Comparison of ENCODE assay signal across 33 cellular contexts in the genomic region with DNA sequence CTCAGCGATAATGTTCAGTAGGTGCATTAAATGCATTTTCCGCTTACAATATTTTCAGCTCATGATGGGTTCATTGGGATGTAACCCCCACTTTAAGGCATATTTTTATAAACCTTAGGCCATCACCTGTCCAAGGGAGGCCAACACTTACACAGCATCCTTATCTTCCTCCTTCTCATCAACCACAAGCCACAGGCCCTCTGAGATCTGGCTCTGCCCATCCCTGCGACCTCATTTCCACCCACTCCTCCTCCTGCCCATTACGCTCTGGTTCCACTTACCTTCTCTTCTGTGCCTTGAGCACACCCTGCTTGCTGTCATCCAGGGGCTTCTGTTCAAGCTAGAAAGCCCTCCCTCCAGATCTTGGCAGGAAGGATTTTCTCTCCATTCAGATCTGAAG.
"Had no signal": no experiment of that assay in that cellular context is flagged by ENCODE, and none has a peak within 500 bp of the region (broad histone marks: within the 10 kb centered on the region; RNA-seq: fewer than 3 reads in every experiment).

No MANE protein-coding gene starts in this region.

- H3K27me3 Mint-ChIP-seq: activated CD4-positive, alpha-beta T cell treated with anti-CD3 and anti-CD28 coated beads for 36 hours; activated CD8-positive, alpha-beta memory T cell treated with anti-CD3 and anti-CD28 coated beads, Interleukin-2, amount 10 ng/mL, durations not matched to agents 7 days and 5 days; activated naive CD8-positive, alpha-beta T cell treated with anti-CD3 and anti-CD28 coated beads for 36 hours; T-cell had no signal

- H3K36me3 ChIP-seq: brain microvascular endothelial cell, MG63 had no signal

- H3K4me2 ChIP-seq: PC-9 had no signal

- H3K4me3 ChIP-seq: MG63, PC-9 had no signal

- H3K9me3 Mint-ChIP-seq: activated CD4-positive, alpha-beta memory T cell treated with anti-CD3 and anti-CD28 coated beads, Interleukin-2, amount 10 ng/mL, durations not matched to agents 7 days and 5 days; activated naive CD8-positive, alpha-beta T cell treated with anti-CD3 and anti-CD28 coated beads for 36 hours; T-cell had no signal

- H3K4me1 Mint-ChIP-seq: activated CD4-positive, alpha-beta T cell treated with anti-CD3 and anti-CD28 coated beads for 36 hours had no signal

- DNase-seq: activated CD4-positive, alpha-beta memory T cell treated with anti-CD3 and anti-CD28 coated beads, Interleukin-2, amount 10 ng/mL, durations not matched to agents 7 days and 5 days; activated CD4-positive, alpha-beta T cell treated with anti-CD3 and anti-CD28 coated beads for 36 hours; activated CD8-positive, alpha-beta memory T cell treated with anti-CD3 and anti-CD28 coated beads for 24 hours; activated CD8-positive, alpha-beta memory T cell treated with anti-CD3 and anti-CD28 coated beads, Interleukin-2, amount 10 ng/mL, durations not matched to agents 7 days and 5 days; activated CD8-positive, alpha-beta memory T cell treated with anti-CD3 and anti-CD28 coated beads, Interleukin-2, amount 50 U/mL, for 48 hours; activated effector memory CD4-positive, alpha-beta T cell treated with anti-CD3 and anti-CD28 coated beads, Interleukin-2, amount 50 U/mL, for 16 hours; activated naive CD4-positive, alpha-beta T cell; activated naive CD4-positive, alpha-beta T cell treated with anti-CD3 and anti-CD28 coated beads, Interleukin-2, amount 50 U/mL, for 16 hours; activated naive CD8-positive, alpha-beta T cell treated with anti-CD3 and anti-CD28 coated beads for 36 hours; activated T-cell treated with anti-CD3 and anti-CD28 coated beads, Interleukin-2, amount 50 U/mL, for 48 hours; amniotic stem cell; aorta; brain microvascular endothelial cell; central memory CD4-positive, alpha-beta T cell; Kasumi-1; KG1; MG63; NCI-H1048; NCI-H1105 treated with DMSO at 0.1 percent for 48 hours; NCI-H1436; NCI-H1694; NCI-H2029; NCI-H345; NCI-H524 treated with DMSO at 0.1 percent for 48 hours; NK-92 treated with Interleukin-12 subunit alpha and Interleukin-12 subunit beta, amount 100 ng/mL, for 24 hours; PC-9; SIG-M5; T-cell had no signal

- H3K36me3 Mint-ChIP-seq: activated CD8-positive, alpha-beta memory T cell treated with anti-CD3 and anti-CD28 coated beads, Interleukin-2, amount 10 ng/mL, durations not matched to agents 7 days and 5 days; activated naive CD8-positive, alpha-beta T cell treated with anti-CD3 and anti-CD28 coated beads for 36 hours; T-cell; WTC11 had no signal

- H3K27ac Mint-ChIP-seq: activated CD4-positive, alpha-beta memory T cell treated with anti-CD3 and anti-CD28 coated beads, Interleukin-2, amount 10 ng/mL, durations not matched to agents 7 days and 5 days; activated CD4-positive, alpha-beta T cell treated with anti-CD3 and anti-CD28 coated beads for 36 hours; activated CD8-positive, alpha-beta memory T cell treated with anti-CD3 and anti-CD28 coated beads, Interleukin-2, amount 10 ng/mL, durations not matched to agents 7 days and 5 days; activated naive CD8-positive, alpha-beta T cell treated with anti-CD3 and anti-CD28 coated beads for 36 hours; T-cell; WTC11 had no signal

- H3K27ac ChIP-seq: brain microvascular endothelial cell, PC-9, RWPE1 had no signal

- ATAC-seq: activated CD4-positive, alpha-beta T cell treated with anti-CD3 and anti-CD28 coated beads for 36 hours; activated CD4-positive, CD25-positive, alpha-beta regulatory T cell treated with anti-CD3 and anti-CD28 coated beads, Interleukin-2, amount 50 U/mL, for 24 hours; activated CD8-positive, alpha-beta memory T cell treated with anti-CD3 and anti-CD28 coated beads, Interleukin-2, amount 10 ng/mL, durations not matched to agents 7 days and 5 days; Right ventricle myocardium inferior; SK-N-SH treated with all-trans-retinoic acid at 6 μM for 48 hours; T-cell; WTC11 had no signal

- H3K27me3 ChIP-seq: brain microvascular endothelial cell, MG63 had no signal

- H3K4me3 Mint-ChIP-seq: activated CD4-positive, alpha-beta memory T cell treated with anti-CD3 and anti-CD28 coated beads, Interleukin-2, amount 10 ng/mL, durations not matched to agents 7 days and 5 days; activated CD4-positive, alpha-beta T cell treated with anti-CD3 and anti-CD28 coated beads for 36 hours; activated CD8-positive, alpha-beta memory T cell treated with anti-CD3 and anti-CD28 coated beads, Interleukin-2, amount 10 ng/mL, durations not matched to agents 7 days and 5 days; activated naive CD8-positive, alpha-beta T cell treated with anti-CD3 and anti-CD28 coated beads for 36 hours; T-cell; WTC11 had no signal

- H2AFZ ChIP-seq: PC-9 had no signal

- H3K9me3 ChIP-seq: MG63 had no signal
